Comparison of ENCODE assay signal across 18 cellular contexts in genomic region chr10:34826221-34826620, GRCh38.
"Had no signal": no experiment of that assay in that cellular context is flagged by ENCODE, and none has a peak within 500 bp of the region (broad histone marks: within the 10 kb centered on the region; RNA-seq: fewer than 3 reads in every experiment).

No MANE protein-coding gene starts in this region.

- H3K9me3 Mint-ChIP-seq: activated T-cell treated with anti-CD3 and anti-CD28 coated beads, Interleukin-2, amount 50 U/mL, for 4 hours; immature natural killer cell; stimulated activated naive CD8-positive, alpha-beta T cell treated with anti-CD3 and anti-CD28 coated beads, Interleukin-15, Interleukin-2, amounts not matched to agents 100 ng/mL and 50 ng/mL, for 24 hours had no signal

- H3K27me3 ChIP-seq: foreskin keratinocyte, testis, upper lobe of right lung had no signal

- H3K4me1 ChIP-seq: testis, upper lobe of right lung had no signal

- H3K4me3 ChIP-seq: lung, psoas muscle, testis, upper lobe of right lung had no signal

- H3K4me3 Mint-ChIP-seq: activated CD8-positive, alpha-beta memory T cell treated with anti-CD3 and anti-CD28 coated beads, Interleukin-2, amount 10 ng/mL, durations not matched to agents 7 days and 5 days; activated naive CD8-positive, alpha-beta T cell; activated T-cell treated with anti-CD3 and anti-CD28 coated beads, Interleukin-2, amount 50 U/mL, for 4 hours; immature natural killer cell; naive B cell; stimulated activated naive CD8-positive, alpha-beta T cell treated with anti-CD3 and anti-CD28 coated beads, Interleukin-15, Interleukin-2, amounts not matched to agents 100 ng/mL and 50 ng/mL, for 24 hours had no signal

- ATAC-seq: activated CD4-positive, CD25-positive, alpha-beta regulatory T cell treated with anti-CD3 and anti-CD28 coated beads, Interleukin-2, amount 50 U/mL, for 24 hours; activated CD8-positive, alpha-beta memory T cell treated with anti-CD3 and anti-CD28 coated beads, Interleukin-2, amount 10 ng/mL, durations not matched to agents 7 days and 5 days; activated T-cell treated with anti-CD3 and anti-CD28 coated beads, Interleukin-2, amount 50 U/mL, for 4 hours; foreskin keratinocyte; left cardiac atrium; upper lobe of right lung had no signal

- H3K27ac ChIP-seq: foreskin keratinocyte, psoas muscle, testis, upper lobe of right lung had no signal

- H3K4me1 Mint-ChIP-seq: activated CD8-positive, alpha-beta memory T cell treated with anti-CD3 and anti-CD28 coated beads, Interleukin-2, amount 10 ng/mL, durations not matched to agents 7 days and 5 days; immature natural killer cell; naive B cell had no signal

- DNase-seq: activated CD4-positive, alpha-beta T cell treated with anti-CD3 and anti-CD28 coated beads, Interleukin-2, amount 50 U/mL, for 4 hours; activated CD8-positive, alpha-beta memory T cell treated with anti-CD3 and anti-CD28 coated beads, Interleukin-2, amount 10 ng/mL, durations not matched to agents 7 days and 5 days; activated effector memory CD4-positive, alpha-beta T cell treated with anti-CD3 and anti-CD28 coated beads, Interleukin-2, amount 50 U/mL, for 16 hours; activated T-cell treated with anti-CD3 and anti-CD28 coated beads, Interleukin-2, amount 50 U/mL, for 4 hours; amygdala; foreskin keratinocyte; immature natural killer cell; left cardiac atrium; naive B cell; psoas muscle; stimulated activated CD4-positive, alpha-beta T cell treated with anti-CD3 and anti-CD28 coated beads, Interleukin-4, amount 100 ng/mL, for 1 hour; stimulated activated CD8-positive, alpha-beta memory T cell treated with anti-CD3 and anti-CD28 coated beads, Interleukin-4, amount 100 ng/mL, for 48 hours; testis; upper lobe of right lung had no signal

- H3K36me3 Mint-ChIP-seq: activated CD8-positive, alpha-beta memory T cell treated with anti-CD3 and anti-CD28 coated beads, Interleukin-2, amount 10 ng/mL, durations not matched to agents 7 days and 5 days; activated naive CD8-positive, alpha-beta T cell; naive B cell had no signal

- H3K9me3 ChIP-seq: psoas muscle, testis, upper lobe of right lung had no signal

- H3K27ac Mint-ChIP-seq: activated CD8-positive, alpha-beta memory T cell treated with anti-CD3 and anti-CD28 coated beads, Interleukin-2, amount 10 ng/mL, durations not matched to agents 7 days and 5 days; activated naive CD8-positive, alpha-beta T cell; immature natural killer cell; naive B cell; stimulated activated naive CD8-positive, alpha-beta T cell treated with anti-CD3 and anti-CD28 coated beads, Interleukin-15, Interleukin-2, amounts not matched to agents 100 ng/mL and 50 ng/mL, for 24 hours had no signal

- H3K36me3 ChIP-seq: upper lobe of right lung had no signal
